In the genomic region with DNA sequence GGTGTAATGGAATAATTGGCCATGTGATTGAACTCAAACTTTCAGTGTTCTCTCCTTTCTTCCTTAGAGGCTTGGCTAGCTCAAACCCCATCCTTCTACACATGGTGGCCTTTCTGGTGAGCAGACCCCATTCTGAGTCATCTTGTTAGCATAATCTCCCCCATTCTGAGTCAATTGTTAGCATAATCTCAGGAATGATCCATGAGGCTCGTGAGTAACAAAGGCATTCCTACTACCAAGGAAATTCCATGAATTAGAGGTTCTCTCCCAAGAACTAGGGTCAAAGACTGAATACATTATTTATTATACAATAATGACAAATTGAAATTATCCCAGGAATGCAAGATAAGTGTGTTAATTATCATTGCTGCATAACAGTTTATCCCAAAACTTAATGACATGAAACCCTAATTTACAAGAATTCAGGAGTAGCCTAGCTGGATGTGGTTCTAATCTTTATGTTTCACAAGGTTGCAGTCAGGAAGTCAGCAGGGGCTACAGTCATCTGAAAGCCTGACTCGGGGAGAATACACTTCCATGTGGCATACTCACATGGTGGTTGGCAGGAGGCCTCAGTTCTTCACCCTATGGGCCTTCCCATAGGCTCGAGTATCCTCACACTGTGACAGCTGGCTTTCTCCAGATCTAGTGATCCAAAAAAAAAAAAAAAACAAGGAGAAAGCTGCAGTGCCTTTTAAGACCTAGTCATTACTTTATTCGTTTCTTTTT, we compare ENCODE assay signal across 12 cellular contexts.
DNase-seq lines count a peak whose midpoint lies in the region; ATAC-seq, FAIRE-seq and TF ChIP-seq lines count a peak whose summit lies in the region.
"Had no signal": no experiment of that assay in that cellular context is flagged by ENCODE, and none has a peak within 500 bp of the region (broad histone marks: within the 10 kb centered on the region; RNA-seq: fewer than 3 reads in every experiment).

No MANE protein-coding gene starts in this region.

- H3K4me1 ChIP-seq in HUES64 (ENCODE audit: insufficient read depth, low read length) = peaks cover 62% of the 10 kb centered on the region
- no peaks in the 10 kb centered on the region for H3K4me1 ChIP-seq in Peyer's patch
- H3K4me1 ChIP-seq: lower lobe of right lung had no signal

- TF ChIP-seq POLR2A in Peyer's patch (IDR thresholded peaks at IDR 0.05) = no peak

- CTCF ChIA-PET in BJ (lab: Yijun Ruan, JAX) = interaction anchor here (1.0 kb wide), 1 partner anchor 11 kb away, joined by 5 read pairs; no protein-coding TSS in a partner anchor

- 19% methylated on average over 3 of the region's 4 CpGs for WGBS in HUES64

- H3K9me3 ChIP-seq in HUES64 (ENCODE audit: insufficient read depth, low read depth, low read length) (no peaks in the 10 kb centered on the region), Peyer's patch (no peaks in the 10 kb centered on the region)
- H3K9me3 ChIP-seq: lower lobe of right lung, ovary had no signal

- H3K27me3 ChIP-seq in BJ (ENCODE audit: control insufficient read depth, insufficient read depth, low read length) (no peaks in the 10 kb centered on the region), HUES64 (ENCODE audit: insufficient read depth, low read length) (no peaks in the 10 kb centered on the region), bronchial epithelial cell (ENCODE audit: control insufficient read depth, insufficient read depth, low read length) (no peaks in the 10 kb centered on the region), Peyer's patch (no peaks in the 10 kb centered on the region)
- H3K27me3 ChIP-seq: ovary had no signal

- POLR2A ChIA-PET in BJ (lab: Charles Lee) = no interaction called here

- H3K27ac ChIP-seq in HUES64 (ENCODE audit: low read depth, low read length) (peak overlapping the region; percentile 95), Peyer's patch (no peak overlapping the region)
- H3K27ac ChIP-seq: lower lobe of right lung, ovary had no signal

- DNase-seq in BJ (ENCODE audit: low read depth) (peak; percentile 4), bronchial epithelial cell (ENCODE audit: low read depth) (peak; percentile 34), iris pigment epithelial cell (ENCODE audit: low read depth) (peak; percentile 63), DMS114 treated with DMSO at 0.1 percent for 48 hours (lab: John Stamatoyannopoulos, UW; ENCODE audit: unreplicated experiment) (no peak), NCI-H774 (lab: John Stamatoyannopoulos, UW) (no peak), Peyer's patch (no peak)
- DNase-seq: activated naive CD8-positive, alpha-beta T cell treated with anti-CD3 and anti-CD28 coated beads for 36 hours; lower lobe of right lung; ovary had no signal

- 0 out of 2 replicates have a peak overlapping the region, but pooled peaks have one; percentile 6 for H3K9ac ChIP-seq in HUES64 (ENCODE audit: low read depth, low read length)

- TF ChIP-seq CTCF in BJ (IDR thresholded peaks at IDR 0.05; ENCODE audit: insufficient read depth, low read depth, low read length) (no peak), bronchial epithelial cell (IDR thresholded peaks at IDR 0.05; ENCODE audit: insufficient read depth, low read length, severe bottlenecking) (no peak), Peyer's patch (IDR thresholded peaks at IDR 0.05) (no peak)

- H3K36me3 ChIP-seq in BJ (ENCODE audit: control insufficient read depth, insufficient read depth, low read length) = no peaks in the 10 kb centered on the region
- peaks cover 26% of the 10 kb centered on the region for H3K36me3 ChIP-seq in HUES64 (ENCODE audit: insufficient read depth, low read length)
- no peaks in the 10 kb centered on the region for H3K36me3 ChIP-seq in bronchial epithelial cell (ENCODE audit: control insufficient read depth, insufficient read depth, low read length)
- no peaks in the 10 kb centered on the region for H3K36me3 ChIP-seq in Peyer's patch
- H3K36me3 ChIP-seq: lower lobe of right lung, ovary had no signal

- no peak for ATAC-seq in GM21447 (IDR thresholded peaks at IDR 0.05; ENCODE audit: unreplicated experiment)
- ATAC-seq: lower lobe of right lung had no signal

- FAIRE-seq in bronchial epithelial cell (lab: Jason Lieb, UNC) = no peak
- FAIRE-seq: G401.6 had no signal

- H3K4me3 ChIP-seq in BJ (ENCODE audit: low read depth, low read length) (no peak overlapping the region), HUES64 (ENCODE audit: low read length) (no peak overlapping the region), bronchial epithelial cell (ENCODE audit: low read depth, low read length) (no peak overlapping the region), Peyer's patch (no peak overlapping the region)
- H3K4me3 ChIP-seq: lower lobe of right lung, ovary had no signal

Comparison
In these comparisons a context has a peak if more than half of its experiments do, and no peak if none do; other contexts are left out.
1. DNase-seq: peak in BJ (single experiment), bronchial epithelial cell (single experiment) and iris pigment epithelial cell (single experiment); none in DMS114 treated with DMSO at 0.1 percent for 48 hours (single experiment), NCI-H774 (single experiment) and Peyer's patch (0 of 3).